19 cellular contexts compared by ENCODE assay signal in genomic region chr14:70514168-70515069, GRCh38. TPM values are rescaled to one million over a fixed set of nuclear protein-coding genes. Genes with fewer than 3 reads are reported as not detected.
DNase-seq lines count a peak whose midpoint lies in the region; ATAC-seq and TF ChIP-seq lines count a peak whose summit lies in the region.
"Had no signal": no experiment of that assay in that cellular context is flagged by ENCODE, and none has a peak within 500 bp of the region (broad histone marks: within the 10 kb centered on the region; RNA-seq: fewer than 3 reads in every experiment).

No MANE protein-coding gene starts in this region.

- no peaks in the 10 kb centered on the region for H4K20me1 ChIP-seq in Loucy (ENCODE audit: insufficient read depth, low read length, poor library complexity, severe bottlenecking)

- H3F3A ChIP-seq in Loucy (ENCODE audit: low read depth): 0 out of 2 replicates have a peak, but pooled peaks cover 8% of the 10 kb centered on the region

- H3K4me1 ChIP-seq in Loucy (ENCODE audit: insufficient read depth, low read length, poor library complexity, severe bottlenecking): peaks cover 38% of the 10 kb centered on the region
- H3K4me1 ChIP-seq: ascending aorta had no signal

- no peaks in the 10 kb centered on the region for H3K9me2 ChIP-seq in Loucy (replicated peaks; ENCODE audit: low read depth, low read length)

- no peaks in the 10 kb centered on the region for H3K36me3 ChIP-seq in Loucy (ENCODE audit: insufficient read depth, low read length)
- H3K36me3 ChIP-seq: ascending aorta, ovary had no signal

- H3K4me3 ChIP-seq in Loucy (ENCODE audit: low read length, poor library complexity, severe bottlenecking): peak overlapping the region; percentile 61
- H3K4me3 ChIP-seq: ascending aorta, ovary, SK-N-MC had no signal

- no peaks in the 10 kb centered on the region for H3K27me3 Mint-ChIP-seq in activated naive CD4-positive, alpha-beta T cell treated with anti-CD3 and anti-CD28 coated beads, Interleukin-2, amount 10 ng/mL, durations not matched to agents 7 days and 5 days
- H3K27me3 Mint-ChIP-seq in T-helper 2 cell treated with Interferon-gamma antibody and Interleukin-4, amounts not matched to agents 5 μg/mL and 100 μg/mL, for 36 hours (ENCODE audit: low read depth): no peaks in the 10 kb centered on the region
- H3K27me3 Mint-ChIP-seq in progenitor cell of endocrine pancreas (no peaks in the 10 kb centered on the region), T-cell (no peaks in the 10 kb centered on the region)
- H3K27me3 Mint-ChIP-seq: activated T-cell treated with anti-CD3 and anti-CD28 coated beads, Interleukin-2, amount 50 U/mL, for 24 hours had no signal

- peaks cover 18% of the 10 kb centered on the region for H3K4me1 Mint-ChIP-seq in activated naive CD4-positive, alpha-beta T cell treated with anti-CD3 and anti-CD28 coated beads, Interleukin-2, amount 10 ng/mL, durations not matched to agents 7 days and 5 days
- peaks cover 31% of the 10 kb centered on the region for H3K4me1 Mint-ChIP-seq in T-helper 2 cell treated with Interferon-gamma antibody and Interleukin-4, amounts not matched to agents 5 μg/mL and 100 μg/mL, for 36 hours (ENCODE audit: low read depth)
- H3K4me1 Mint-ChIP-seq in stimulated activated effector memory CD8-positive, alpha-beta T cell treated with anti-CD3 and anti-CD28 coated beads, Interleukin-12 subunit alpha, Interleukin-12 subunit beta, amount 100 ng/mL, for 72 hours: peaks cover 18% of the 10 kb centered on the region
- no peaks in the 10 kb centered on the region for H3K4me1 Mint-ChIP-seq in progenitor cell of endocrine pancreas (ENCODE audit: low read depth)
- peaks cover 6 to 16% (median 7%) of the 10 kb centered on the region in 3 donors for H3K4me1 Mint-ChIP-seq in T-cell

- H3K79me2 ChIP-seq in Loucy (ENCODE audit: insufficient read depth, low read length): no peaks in the 10 kb centered on the region

- H3K36me3 Mint-ChIP-seq in activated naive CD4-positive, alpha-beta T cell treated with anti-CD3 and anti-CD28 coated beads, Interleukin-2, amount 10 ng/mL, durations not matched to agents 7 days and 5 days: no peaks in the 10 kb centered on the region
- peaks cover 16% of the 10 kb centered on the region for H3K36me3 Mint-ChIP-seq in T-helper 2 cell treated with Interferon-gamma antibody and Interleukin-4, amounts not matched to agents 5 μg/mL and 100 μg/mL, for 36 hours (ENCODE audit: low read depth)
- no peaks in the 10 kb centered on the region for H3K36me3 Mint-ChIP-seq in stimulated activated effector memory CD8-positive, alpha-beta T cell treated with anti-CD3 and anti-CD28 coated beads, Interleukin-12 subunit alpha, Interleukin-12 subunit beta, amount 100 ng/mL, for 72 hours
- H3K36me3 Mint-ChIP-seq in progenitor cell of endocrine pancreas (ENCODE audit: insufficient read depth) (peaks cover 4% of the 10 kb centered on the region), T-cell (peaks cover 17% of the 10 kb centered on the region)

- peak overlapping the region; percentile 35; the same call in 1 of the 2 replicates for H2AFZ ChIP-seq in Loucy (ENCODE audit: low read length)

- no peaks in the 10 kb centered on the region for H3K27me3 ChIP-seq in Loucy (ENCODE audit: insufficient read depth, low read length, poor library complexity, severe bottlenecking)
- H3K27me3 ChIP-seq: ascending aorta, ovary had no signal

- DNase-seq in activated naive CD4-positive, alpha-beta T cell treated with anti-CD3 and anti-CD28 coated beads, Interleukin-2, amount 10 ng/mL, durations not matched to agents 7 days and 5 days: no peak
- DNase-seq in activated naive CD4-positive, alpha-beta T cell treated with anti-CD3 and anti-CD28 coated beads, Interleukin-2, amount 50 U/mL, for 16 hours: no peak
- DNase-seq in T-helper 2 cell treated with Interferon-gamma antibody and Interleukin-4, amounts not matched to agents 5 μg/mL and 100 μg/mL, for 36 hours (ENCODE audit: low spot score): peak; percentile 17
- DNase-seq in stimulated activated effector memory CD8-positive, alpha-beta T cell treated with anti-CD3 and anti-CD28 coated beads, Interleukin-12 subunit alpha, Interleukin-12 subunit beta, amount 100 ng/mL, for 72 hours (ENCODE audit: low spot score in 2 of 2): no peak
- DNase-seq in progenitor cell of endocrine pancreas (ENCODE audit: low spot score, unreplicated experiment) (no peak), T-cell (no peak), HuH-7 (ENCODE audit: low spot score) (no peak)
- DNase-seq: activated T-cell treated with anti-CD3 and anti-CD28 coated beads, Interleukin-2, amount 50 U/mL, for 24 hours; foreskin fibroblast; NCI-H1436; NCI-H345; ovary; stimulated activated CD4-positive, alpha-beta T cell treated with anti-CD3 and anti-CD28 coated beads, Interleukin-4, amount 100 ng/mL, for 4 hours had no signal

- no peaks in the 10 kb centered on the region; the same call in none of the 2 replicates for H3K9me3 ChIP-seq in Loucy (ENCODE audit: insufficient read depth, low read depth, low read length)
- H3K9me3 ChIP-seq: ovary had no signal

- H3K9me3 Mint-ChIP-seq in activated naive CD4-positive, alpha-beta T cell treated with anti-CD3 and anti-CD28 coated beads, Interleukin-2, amount 10 ng/mL, durations not matched to agents 7 days and 5 days: peaks cover 2% of the 10 kb centered on the region
- H3K9me3 Mint-ChIP-seq in T-helper 2 cell treated with Interferon-gamma antibody and Interleukin-4, amounts not matched to agents 5 μg/mL and 100 μg/mL, for 36 hours: peaks cover 45% of the 10 kb centered on the region
- H3K9me3 Mint-ChIP-seq in stimulated activated effector memory CD8-positive, alpha-beta T cell treated with anti-CD3 and anti-CD28 coated beads, Interleukin-12 subunit alpha, Interleukin-12 subunit beta, amount 100 ng/mL, for 72 hours: peaks cover 3% of the 10 kb centered on the region
- H3K9me3 Mint-ChIP-seq in progenitor cell of endocrine pancreas (ENCODE audit: low read depth): peaks cover 7% of the 10 kb centered on the region
- H3K9me3 Mint-ChIP-seq in T-cell: peaks cover 4 to 9% (median 6%) of the 10 kb centered on the region in 3 donors

- POLR2A ChIA-PET in T-cell (lab: Charles Lee): no interaction called here

- peak overlapping the region; percentile 74 for H3K9ac ChIP-seq in Loucy (ENCODE audit: low read depth, low read length, poor library complexity, severe bottlenecking)

- H3K27ac Mint-ChIP-seq in activated naive CD4-positive, alpha-beta T cell treated with anti-CD3 and anti-CD28 coated beads, Interleukin-2, amount 10 ng/mL, durations not matched to agents 7 days and 5 days: peak overlapping the region; percentile 76
- H3K27ac Mint-ChIP-seq in T-helper 2 cell treated with Interferon-gamma antibody and Interleukin-4, amounts not matched to agents 5 μg/mL and 100 μg/mL, for 36 hours: peak overlapping the region; percentile 88
- H3K27ac Mint-ChIP-seq in stimulated activated effector memory CD8-positive, alpha-beta T cell treated with anti-CD3 and anti-CD28 coated beads, Interleukin-12 subunit alpha, Interleukin-12 subunit beta, amount 100 ng/mL, for 72 hours: peak overlapping the region; percentile 61
- H3K27ac Mint-ChIP-seq in progenitor cell of endocrine pancreas: no peak overlapping the region
- H3K27ac Mint-ChIP-seq in T-cell: no peak overlapping the region
- H3K27ac Mint-ChIP-seq: activated T-cell treated with anti-CD3 and anti-CD28 coated beads, Interleukin-2, amount 50 U/mL, for 24 hours; WTC11 had no signal

- H3K4me2 ChIP-seq in Loucy (ENCODE audit: low read depth, low read length, poor library complexity, severe bottlenecking): peak overlapping the region; percentile 79

- CTCF ChIA-PET in activated naive CD4-positive, alpha-beta T cell treated with anti-CD3 and anti-CD28 coated beads, Interleukin-2, amount 10 ng/mL, durations not matched to agents 7 days and 5 days (lab: Charles Lee): interaction anchor here (0.9 kb wide), 1 partner anchor 14 kb away, joined by 4 read pairs; no protein-coding TSS in a partner anchor
- CTCF ChIA-PET in T-cell (lab: Charles Lee): no interaction called here

- no peak overlapping the region for H3K4me3 Mint-ChIP-seq in activated naive CD4-positive, alpha-beta T cell treated with anti-CD3 and anti-CD28 coated beads, Interleukin-2, amount 10 ng/mL, durations not matched to agents 7 days and 5 days
- H3K4me3 Mint-ChIP-seq in T-helper 2 cell treated with Interferon-gamma antibody and Interleukin-4, amounts not matched to agents 5 μg/mL and 100 μg/mL, for 36 hours: peak overlapping the region; percentile 65
- peak overlapping the region; percentile 33 for H3K4me3 Mint-ChIP-seq in stimulated activated effector memory CD8-positive, alpha-beta T cell treated with anti-CD3 and anti-CD28 coated beads, Interleukin-12 subunit alpha, Interleukin-12 subunit beta, amount 100 ng/mL, for 72 hours
- H3K4me3 Mint-ChIP-seq in progenitor cell of endocrine pancreas (ENCODE audit: low read depth) (no peak overlapping the region), T-cell (no peak overlapping the region)
- H3K4me3 Mint-ChIP-seq: activated T-cell treated with anti-CD3 and anti-CD28 coated beads, Interleukin-2, amount 50 U/mL, for 24 hours; WTC11 had no signal

- TF ChIP-seq CTCF in Loucy (conservative IDR thresholded peaks at IDR 0.05; ENCODE audit: low read length) (no peak), progenitor cell of endocrine pancreas (IDR thresholded peaks at IDR 0.05; ENCODE audit: unreplicated experiment) (no peak)

- ATAC-seq in stimulated activated effector memory CD8-positive, alpha-beta T cell treated with anti-CD3 and anti-CD28 coated beads, Interleukin-12 subunit alpha, Interleukin-12 subunit beta, amount 100 ng/mL, for 72 hours: peak; percentile 74
- ATAC-seq in T-cell (replicated peaks in 1 of 4): no peak
- ATAC-seq: HepG2, left lobe of liver, WTC11 had no signal

RNA-seq across cellular contexts. Expression of gene ADAM20, which starts 20.4 kb away (rescaled TPM):
- total RNA-seq in progenitor cell of endocrine pancreas (1.0 and 1.3 TPM in 2 replicates), T-cell (1 to 10 TPM in 3 of 5 donors, under 1 TPM in 2; 0.89 to 1.4 (median 1.2) TPM)

Comparison
In these comparisons a context has a peak if more than half of its experiments do, and no peak if none do; other contexts are left out.
1. H3K27ac Mint-ChIP-seq: peak in activated naive CD4-positive, alpha-beta T cell treated with anti-CD3 and anti-CD28 coated beads, Interleukin-2, amount 10 ng/mL, durations not matched to agents 7 days and 5 days (single experiment), T-helper 2 cell treated with Interferon-gamma antibody and Interleukin-4, amounts not matched to agents 5 μg/mL and 100 μg/mL, for 36 hours (single experiment) and stimulated activated effector memory CD8-positive, alpha-beta T cell treated with anti-CD3 and anti-CD28 coated beads, Interleukin-12 subunit alpha, Interleukin-12 subunit beta, amount 100 ng/mL, for 72 hours (single experiment); none in progenitor cell of endocrine pancreas (single experiment) and T-cell (0 of 2).
2. H3K4me3 Mint-ChIP-seq: peak in T-helper 2 cell treated with Interferon-gamma antibody and Interleukin-4, amounts not matched to agents 5 μg/mL and 100 μg/mL, for 36 hours (single experiment) and stimulated activated effector memory CD8-positive, alpha-beta T cell treated with anti-CD3 and anti-CD28 coated beads, Interleukin-12 subunit alpha, Interleukin-12 subunit beta, amount 100 ng/mL, for 72 hours (single experiment); none in activated naive CD4-positive, alpha-beta T cell treated with anti-CD3 and anti-CD28 coated beads, Interleukin-2, amount 10 ng/mL, durations not matched to agents 7 days and 5 days (single experiment), progenitor cell of endocrine pancreas (single experiment) and T-cell (0 of 3).